35 cellular contexts compared by ENCODE assay signal in the genomic region with DNA sequence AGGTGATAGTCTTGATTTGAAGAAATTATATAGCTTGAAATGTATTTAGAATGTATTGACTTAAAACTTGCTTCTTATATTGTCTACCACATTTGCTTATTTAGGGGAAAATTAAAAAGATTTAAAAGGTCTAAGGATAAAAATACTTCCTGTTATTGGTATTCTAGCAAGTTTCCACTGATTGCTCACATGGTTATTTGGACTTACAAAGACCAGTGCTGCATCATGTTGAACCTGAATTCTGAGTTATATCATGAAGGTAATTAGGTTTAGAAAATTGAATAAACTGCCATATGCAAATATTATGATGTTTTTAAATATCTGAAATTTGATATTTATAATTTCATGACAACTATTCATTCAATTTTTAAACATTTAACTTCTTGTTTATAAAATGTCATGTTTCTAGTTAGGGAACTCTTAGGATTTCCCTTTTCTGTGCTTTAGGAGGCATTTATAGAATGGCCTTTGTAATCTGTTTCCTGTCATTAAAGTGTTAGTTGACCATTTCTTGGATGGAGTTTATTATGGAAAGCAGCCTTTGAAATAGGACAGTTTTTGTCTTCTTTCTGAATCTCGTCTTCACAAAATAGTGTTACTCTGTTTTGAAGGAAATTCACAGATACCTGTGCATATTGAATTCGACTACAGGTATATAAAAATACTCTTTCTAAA.
"Had no signal": no experiment of that assay in that cellular context is flagged by ENCODE, and none has a peak within 500 bp of the region (broad histone marks: within the 10 kb centered on the region; RNA-seq: fewer than 3 reads in every experiment).

No MANE protein-coding gene starts in this region.

- ATAC-seq: activated CD4-positive, alpha-beta T cell treated with anti-CD3 and anti-CD28 coated beads for 36 hours; activated CD8-positive, alpha-beta memory T cell treated with anti-CD3 and anti-CD28 coated beads, Interleukin-2, amount 10 ng/mL, durations not matched to agents 7 days and 5 days; activated CD8-positive, alpha-beta T cell treated with anti-CD3 and anti-CD28 coated beads, Interleukin-2, amount 10 ng/mL, durations not matched to agents 7 days and 5 days; activated naive CD8-positive, alpha-beta T cell treated with anti-CD3 and anti-CD28 coated beads, Interleukin-2, amount 50 U/mL, for 24 hours; body of pancreas; esophagus mucosa; T-helper 17 cell had no signal

- DNase-seq: activated CD4-positive, alpha-beta memory T cell treated with anti-CD3 and anti-CD28 coated beads for 36 hours; activated CD4-positive, alpha-beta T cell treated with anti-CD3 and anti-CD28 coated beads for 36 hours; activated CD4-positive, alpha-beta T cell treated with anti-CD3 and anti-CD28 coated beads, Interleukin-2, amount 10 ng/mL, durations not matched to agents 24 days and 14 days; activated CD4-positive, CD25-positive, alpha-beta regulatory T cell; activated CD4-positive, CD25-positive, alpha-beta regulatory T cell treated with anti-CD3 and anti-CD28 coated beads, Interleukin-2, amount 50 U/mL, for 72 hours; activated CD8-positive, alpha-beta memory T cell treated with anti-CD3 and anti-CD28 coated beads, Interleukin-2, amount 10 ng/mL, durations not matched to agents 7 days and 5 days; activated CD8-positive, alpha-beta memory T cell treated with anti-CD3 and anti-CD28 coated beads, Interleukin-2, amount 50 U/mL, for 4 hours; activated CD8-positive, alpha-beta T cell treated with anti-CD3 and anti-CD28 coated beads, Interleukin-2, amount 10 ng/mL, durations not matched to agents 7 days and 5 days; activated effector memory CD4-positive, alpha-beta T cell treated with anti-CD3 and anti-CD28 coated beads, Interleukin-2, amount 50 U/mL, for 16 hours; activated naive CD4-positive, alpha-beta T cell treated with anti-CD3 and anti-CD28 coated beads for 36 hours; activated naive CD8-positive, alpha-beta T cell treated with anti-CD3 and anti-CD28 coated beads for 36 hours; activated naive CD8-positive, alpha-beta T cell treated with anti-CD3 and anti-CD28 coated beads, Interleukin-2, amount 50 U/mL, for 24 hours; activated T-cell treated with anti-CD3 and anti-CD28 coated beads, Interleukin-2, amount 50 U/mL, for 1 hour; activated T-cell treated with anti-CD3 and anti-CD28 coated beads, Interleukin-2, amount 50 U/mL, for 48 hours; adrenal gland; amygdala; aorta; body of pancreas; caudate nucleus; cortex of kidney; dorsolateral prefrontal cortex; effector memory CD4-positive, alpha-beta T cell; endodermal cell; foreskin fibroblast; head of caudate nucleus; T-helper 1 cell; T-helper 17 cell; T1000 had no signal

- H3K27ac ChIP-seq: adrenal gland, body of pancreas, dorsolateral prefrontal cortex had no signal

- H3K9me3 ChIP-seq: adrenal gland, body of pancreas had no signal

- H3K4me1 Mint-ChIP-seq: activated CD4-positive, alpha-beta T cell treated with anti-CD3 and anti-CD28 coated beads for 36 hours; activated CD8-positive, alpha-beta memory T cell treated with anti-CD3 and anti-CD28 coated beads, Interleukin-2, amount 10 ng/mL, durations not matched to agents 7 days and 5 days; activated naive CD8-positive, alpha-beta T cell treated with anti-CD3 and anti-CD28 coated beads, Interleukin-2, amount 50 U/mL, for 24 hours had no signal

- H3K27me3 ChIP-seq: adrenal gland, body of pancreas, dorsolateral prefrontal cortex had no signal

- FAIRE-seq: colon, frontal cortex had no signal

- H3K4me3 Mint-ChIP-seq: activated CD4-positive, alpha-beta memory T cell treated with anti-CD3 and anti-CD28 coated beads for 36 hours; activated CD4-positive, alpha-beta T cell treated with anti-CD3 and anti-CD28 coated beads for 36 hours; activated CD4-positive, alpha-beta T cell treated with anti-CD3 and anti-CD28 coated beads, Interleukin-2, amount 10 ng/mL, durations not matched to agents 24 days and 14 days; activated CD8-positive, alpha-beta memory T cell treated with anti-CD3 and anti-CD28 coated beads, Interleukin-2, amount 10 ng/mL, durations not matched to agents 7 days and 5 days; activated CD8-positive, alpha-beta T cell treated with anti-CD3 and anti-CD28 coated beads, Interleukin-2, amount 10 ng/mL, durations not matched to agents 7 days and 5 days; activated naive CD4-positive, alpha-beta T cell treated with anti-CD3 and anti-CD28 coated beads for 36 hours; activated naive CD4-positive, alpha-beta T cell treated with anti-CD3 and anti-CD28 coated beads, Interleukin-2, amount 50 U/mL, for 24 hours; activated naive CD8-positive, alpha-beta T cell treated with anti-CD3 and anti-CD28 coated beads for 36 hours; activated naive CD8-positive, alpha-beta T cell treated with anti-CD3 and anti-CD28 coated beads, Interleukin-2, amount 50 U/mL, for 24 hours; activated T-helper 1 cell treated with anti-CD3 and anti-CD28 coated beads, Interleukin-12 subunit alpha, Interleukin-12 subunit beta, Interleukin-2, Interleukin-4 antibody, amounts not matched to agents 30 ng/mL and 10 ng/mL and 1 ng/mL, durations not matched to agents 14 hours and 24 hours and 36 hours; endodermal cell; T-helper 17 cell; T-helper 2 cell treated with Interferon-gamma antibody and Interleukin-4, amounts not matched to agents 5 μg/mL and 100 μg/mL, for 36 hours had no signal

- H3K9me3 Mint-ChIP-seq: activated naive CD4-positive, alpha-beta T cell treated with anti-CD3 and anti-CD28 coated beads, Interleukin-2, amount 50 U/mL, for 24 hours had no signal

- H3K27ac Mint-ChIP-seq: activated CD4-positive, alpha-beta memory T cell treated with anti-CD3 and anti-CD28 coated beads for 36 hours; activated CD4-positive, alpha-beta T cell treated with anti-CD3 and anti-CD28 coated beads for 36 hours; activated CD4-positive, alpha-beta T cell treated with anti-CD3 and anti-CD28 coated beads, Interleukin-2, amount 10 ng/mL, durations not matched to agents 24 days and 14 days; activated CD8-positive, alpha-beta memory T cell treated with anti-CD3 and anti-CD28 coated beads, Interleukin-2, amount 10 ng/mL, durations not matched to agents 7 days and 5 days; activated CD8-positive, alpha-beta T cell treated with anti-CD3 and anti-CD28 coated beads, Interleukin-2, amount 10 ng/mL, durations not matched to agents 7 days and 5 days; activated naive CD4-positive, alpha-beta T cell treated with anti-CD3 and anti-CD28 coated beads for 36 hours; activated naive CD8-positive, alpha-beta T cell treated with anti-CD3 and anti-CD28 coated beads for 36 hours; activated naive CD8-positive, alpha-beta T cell treated with anti-CD3 and anti-CD28 coated beads, Interleukin-2, amount 50 U/mL, for 24 hours; activated T-helper 1 cell treated with anti-CD3 and anti-CD28 coated beads, Interleukin-12 subunit alpha, Interleukin-12 subunit beta, Interleukin-2, Interleukin-4 antibody, amounts not matched to agents 30 ng/mL and 10 ng/mL and 1 ng/mL, durations not matched to agents 14 hours and 24 hours and 36 hours; activated T-helper 2 cell treated with anti-CD3 and anti-CD28 coated beads, Interferon-gamma antibody, Interleukin-2, Interleukin-4, amounts not matched to agents 10 μg/mL and 5 μg/mL and 100 μg/mL, durations not matched to agents 14 hours and 24 hours and 36 hours; endodermal cell; T-helper 2 cell treated with Interferon-gamma antibody and Interleukin-4, amounts not matched to agents 5 μg/mL and 100 μg/mL, for 36 hours had no signal

- H3K4me3 ChIP-seq: adrenal gland, body of pancreas, dorsolateral prefrontal cortex had no signal
